In the genomic region with DNA sequence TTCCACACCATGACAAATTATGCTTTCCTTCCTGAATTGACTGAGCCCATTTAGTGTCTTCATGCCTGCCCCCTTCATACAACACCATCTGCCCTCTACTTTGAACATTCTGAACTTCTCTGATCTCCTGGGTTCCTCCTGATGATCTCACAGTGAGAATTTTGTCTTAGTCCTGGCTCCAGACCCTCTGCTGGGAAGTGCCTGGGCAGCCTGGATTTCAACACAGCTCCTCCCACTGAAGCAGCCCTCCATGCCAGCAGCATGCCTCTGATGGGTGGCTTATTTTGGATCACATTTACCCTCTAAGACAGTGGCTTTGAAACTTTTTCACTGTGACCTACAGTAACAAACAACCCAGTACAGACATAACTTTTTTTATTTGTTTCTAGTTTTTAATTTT, we compare ENCODE assay signal across 11 cellular contexts. TPM values are rescaled to one million over a fixed set of nuclear protein-coding genes. Genes with fewer than 3 reads are reported as not detected.
DNase-seq lines count a peak whose midpoint lies in the region; ATAC-seq and TF ChIP-seq lines count a peak whose summit lies in the region.
"Had no signal": no experiment of that assay in that cellular context is flagged by ENCODE, and none has a peak within 500 bp of the region (broad histone marks: within the 10 kb centered on the region; RNA-seq: fewer than 3 reads in every experiment).

No MANE protein-coding gene starts in this region.

- peak overlapping the region; percentile 19 for H3K27ac Mint-ChIP-seq in memory B cell
- H3K27ac Mint-ChIP-seq: T-helper 1 cell treated with Interleukin-12 subunit alpha and Interleukin-12 subunit beta and Interleukin-4 antibody, amounts not matched to agents 30 μg/mL and 1 μg/mL, for 36 hours had no signal

- DNase-seq in amniotic epithelial cell (ENCODE audit: low read depth) (peak; percentile 40), memory B cell (ENCODE audit: low spot score in 2 of 2) (no peak), tibial nerve (ENCODE audit: low spot score in 2 of 2) (no peak), superior temporal gyrus (ENCODE audit: extremely low spot score) (no peak)
- DNase-seq: COR-L47, NCI-H345, right lobe of liver had no signal

- H3K4me3 ChIP-seq in HEK293 (ENCODE audit: low read depth, low read length): no peak overlapping the region
- H3K4me3 ChIP-seq in tibial nerve: no peak overlapping the region
- H3K4me3 ChIP-seq: right lobe of liver had no signal

- H3K27me3 Mint-ChIP-seq in memory B cell: no peaks in the 10 kb centered on the region

- CTCF ChIA-PET in HEK293 (lab: Yijun Ruan, JAX): no interaction called here

- TF ChIP-seq EP300 in tibial nerve (IDR thresholded peaks at IDR 0.05): no peak

- peaks cover 9% of the 10 kb centered on the region for H3K36me3 Mint-ChIP-seq in memory B cell

- TF ChIP-seq POLR2A in tibial nerve (IDR thresholded peaks at IDR 0.05): no peak

- no peaks in the 10 kb centered on the region for H3K9me3 Mint-ChIP-seq in memory B cell
- H3K9me3 Mint-ChIP-seq: T-helper 1 cell treated with Interleukin-12 subunit alpha and Interleukin-12 subunit beta and Interleukin-4 antibody, amounts not matched to agents 30 μg/mL and 1 μg/mL, for 36 hours had no signal

- peaks cover 0 to 6% of the 10 kb centered on the region in 2 experiments; a peak in 1 of 3 replicates for H3K36me3 ChIP-seq in HEK293 (ENCODE audit: control insufficient read depth in 2 of 2, insufficient read depth in 1 of 2, low read length in 2 of 2)
- peaks cover 0 to 9% (median 0%) of the 10 kb centered on the region in 3 donors for H3K36me3 ChIP-seq in tibial nerve
- H3K36me3 ChIP-seq: right lobe of liver had no signal

- H3K27ac ChIP-seq in HEK293 (ENCODE audit: extremely low read depth, low read depth, low read length): no peak overlapping the region
- H3K27ac ChIP-seq in tibial nerve: peak overlapping the region in 3 of 4 donors; percentile 15 to 67 (median 43)

- TF ChIP-seq CTCF in HEK293 (tag by site-specific recombination; IDR thresholded peaks at IDR 0.05) (no peak), tibial nerve (IDR thresholded peaks at IDR 0.05) (no peak)

- H3K4me1 ChIP-seq in HEK293 (ENCODE audit: control insufficient read depth, insufficient read depth, low read length) (peaks cover 17% of the 10 kb centered on the region), tibial nerve (peaks cover 0 to 45% (median 20%) of the 10 kb centered on the region in 4 donors)
- H3K4me1 ChIP-seq: right lobe of liver had no signal

- H3K9me3 ChIP-seq in HEK293 (ENCODE audit: control insufficient read depth, insufficient read depth, low read depth, low read length): no peaks in the 10 kb centered on the region
- no peaks in the 10 kb centered on the region for H3K9me3 ChIP-seq in tibial nerve
- H3K9me3 ChIP-seq: right lobe of liver had no signal

- ATAC-seq in memory B cell (ENCODE audit: low read depth) (no peak), GM18907 (IDR thresholded peaks at IDR 0.05; ENCODE audit: unreplicated experiment) (no peak), HG02759 (IDR thresholded peaks at IDR 0.05; ENCODE audit: unreplicated experiment) (no peak)

- POLR2A ChIA-PET in HEK293 (lab: Yijun Ruan, JAX): interaction anchor here (0.7 kb wide), 1 partner anchor 40 kb away, joined by 4 read pairs; no protein-coding TSS in a partner anchor

- H3K4me3 Mint-ChIP-seq in memory B cell: no peak overlapping the region
- H3K4me3 Mint-ChIP-seq: T-helper 1 cell treated with Interleukin-12 subunit alpha and Interleukin-12 subunit beta and Interleukin-4 antibody, amounts not matched to agents 30 μg/mL and 1 μg/mL, for 36 hours had no signal

- peaks cover 36% of the 10 kb centered on the region for H3K4me1 Mint-ChIP-seq in memory B cell

- no peaks in the 10 kb centered on the region for H3K27me3 ChIP-seq in tibial nerve
- H3K27me3 ChIP-seq: right lobe of liver had no signal

TF ChIP-seq in HEK293, 187 proteins besides CTCF, POLR2A, EP300 and RAD21:
- peak; percentile 14; the same call in 1 of the 2 replicates for TF ChIP-seq ZNF600 (tag by site-specific recombination; IDR thresholded peaks at IDR 0.05)
- peak; percentile 13; the same call in 1 of the 2 replicates for TF ChIP-seq ZIC2 (tag by site-specific recombination; IDR thresholded peaks at IDR 0.05)
- no peak for TF ChIP-seq ZNF416 (tag by site-specific recombination; IDR thresholded peaks at IDR 0.05)
- peak; percentile 29; the same call in 1 of the 2 replicates for TF ChIP-seq ZNF335 (tag by site-specific recombination; conservative IDR thresholded peaks at IDR 0.05)
- 0 out of 2 replicates have a peak, but pooled peaks have one; percentile 11 for TF ChIP-seq ZBTB20 (tag by site-specific recombination; IDR thresholded peaks at IDR 0.05)
- TF ChIP-seq KLF9 (tag by site-specific recombination; IDR thresholded peaks at IDR 0.05; ENCODE audit: low read depth): no peak

RNA-seq across cellular contexts. Expression of gene DSE, which starts 41.5 kb away (rescaled TPM):
- 10 to 100 TPM; 79.5 to 95.5 (median 81.7) TPM for total RNA-seq in tibial nerve

RNA-seq across cellular contexts. Expression of gene CALHM6, which starts 48.9 kb away (rescaled TPM):
- 10 to 100 TPM in 1 of 4 donors, 1 to 10 TPM in 2, under 1 TPM in 1; 0.60 to 11.4 (median 5.4) TPM for total RNA-seq in tibial nerve
